In the genomic region with DNA sequence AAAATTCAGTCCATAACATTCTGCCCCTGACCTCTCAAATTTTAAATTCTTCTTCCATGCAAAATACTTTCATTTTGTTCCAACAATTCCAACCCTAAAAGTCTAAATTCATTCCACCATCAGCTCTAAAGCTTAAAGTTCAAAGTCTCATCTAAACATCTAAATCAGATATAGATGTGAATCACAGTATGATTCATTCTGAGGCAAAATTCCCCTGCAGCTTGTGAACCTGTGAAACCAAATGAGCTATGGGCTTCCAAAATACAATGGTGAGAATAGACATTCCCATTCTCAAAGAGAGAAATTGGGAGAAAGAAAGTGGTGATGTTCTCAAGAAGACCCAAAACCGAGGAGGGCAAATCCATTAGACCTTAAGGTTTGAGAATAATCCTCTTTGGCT, we compare ENCODE assay signal across 1 cellular context.
TF ChIP-seq lines count a peak whose summit lies in the region.

No MANE protein-coding gene starts in this region.

TF ChIP-seq in SK-N-SH, 30 proteins besides CTCF, POLR2A, EP300 and RAD21 (continued from another document):
- no peak for TF ChIP-seq RCOR1 (IDR thresholded peaks at IDR 0.05; ENCODE audit: low read length)
- no peak for TF ChIP-seq MEF2A (IDR thresholded peaks at IDR 0.05; ENCODE audit: borderline replicate concordance, low read depth)
- TF ChIP-seq NFIC (IDR thresholded peaks at IDR 0.05; ENCODE audit: borderline replicate concordance) = no peak
- no peak for TF ChIP-seq FOXJ3 (CRISPR knock-in tag; IDR thresholded peaks at IDR 0.05)
- TF ChIP-seq JUND (IDR thresholded peaks at IDR 0.05) = peak; percentile 18; the same call in 1 of the 2 replicates
- TF ChIP-seq, protein P1, sequence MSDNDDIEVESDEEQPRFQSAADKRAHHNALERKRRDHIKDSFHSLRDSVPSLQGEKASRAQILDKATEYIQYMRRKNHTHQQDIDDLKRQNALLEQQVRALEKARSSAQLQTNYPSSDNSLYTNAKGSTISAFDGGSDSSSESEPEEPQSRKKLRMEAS (IDR thresholded peaks at IDR 0.05; ENCODE audit: low read depth) = no peak
- TF ChIP-seq EZH2phosphoT487 (IDR thresholded peaks at IDR 0.05; ENCODE audit: borderline replicate concordance, low read depth) = no peak
- no peak for TF ChIP-seq SIN3A (IDR thresholded peaks at IDR 0.05; ENCODE audit: borderline replicate concordance, low read depth, low read length)
- no peak for TF ChIP-seq TAF1 (IDR thresholded peaks at IDR 0.05; ENCODE audit: borderline replicate concordance, low read depth, low read length)
- TF ChIP-seq, protein P2, sequence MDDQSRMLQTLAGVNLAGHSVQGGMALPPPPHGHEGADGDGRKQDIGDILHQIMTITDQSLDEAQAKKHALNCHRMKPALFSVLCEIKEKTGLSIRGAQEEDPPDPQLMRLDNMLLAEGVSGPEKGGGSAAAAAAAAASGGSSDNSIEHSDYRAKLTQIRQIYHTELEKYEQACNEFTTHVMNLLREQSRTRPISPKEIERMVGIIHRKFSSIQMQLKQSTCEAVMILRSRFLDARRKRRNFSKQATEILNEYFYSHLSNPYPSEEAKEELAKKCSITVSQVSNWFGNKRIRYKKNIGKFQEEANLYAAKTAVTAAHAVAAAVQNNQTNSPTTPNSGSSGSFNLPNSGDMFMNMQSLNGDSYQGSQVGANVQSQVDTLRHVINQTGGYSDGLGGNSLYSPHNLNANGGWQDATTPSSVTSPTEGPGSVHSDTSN (IDR thresholded peaks at IDR 0.05) = no peak
